Comparison of ENCODE assay signal across 1 cellular context in the genomic region with DNA sequence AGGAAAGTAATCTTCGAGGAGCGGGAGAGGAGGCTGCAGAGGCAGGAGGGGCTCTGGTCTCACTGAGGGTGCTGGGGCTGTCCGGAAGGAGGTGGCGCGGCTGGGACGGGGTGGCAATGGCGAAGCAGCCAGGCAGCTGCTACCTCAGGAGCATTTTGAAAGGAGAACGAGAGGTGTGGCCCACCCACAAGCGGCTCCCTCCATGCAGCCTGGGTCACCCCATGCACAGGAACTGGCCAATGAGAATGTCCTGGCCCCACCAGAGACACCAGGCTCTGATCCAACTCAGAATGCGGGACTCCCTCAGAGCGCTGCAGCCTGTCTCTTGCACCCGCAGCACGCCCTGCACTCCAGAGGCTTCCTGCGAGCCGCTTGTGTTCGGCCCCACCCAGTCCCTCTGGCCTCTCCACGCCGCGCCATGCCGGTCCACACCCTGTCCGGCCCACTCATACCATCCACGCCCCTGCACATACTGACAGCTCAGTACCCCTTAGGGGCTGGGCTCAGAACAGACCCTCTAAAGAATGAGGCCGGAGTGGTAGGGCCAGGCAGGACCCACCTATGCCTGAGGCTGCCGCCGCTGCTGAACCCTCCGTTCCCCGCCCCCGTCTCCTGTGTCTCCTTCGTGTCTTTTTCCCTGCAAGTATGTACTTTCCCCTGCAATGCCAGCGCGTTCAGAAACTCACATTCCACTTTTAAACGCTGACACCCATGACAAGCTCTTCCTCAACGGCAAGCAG.
TF ChIP-seq lines count a peak whose summit lies in the region.

No MANE protein-coding gene starts in this region.

TF ChIP-seq in endothelial cell of umbilical vein, 7 proteins besides CTCF, POLR2A, EP300 and RAD21:
- TF ChIP-seq, protein P1, sequence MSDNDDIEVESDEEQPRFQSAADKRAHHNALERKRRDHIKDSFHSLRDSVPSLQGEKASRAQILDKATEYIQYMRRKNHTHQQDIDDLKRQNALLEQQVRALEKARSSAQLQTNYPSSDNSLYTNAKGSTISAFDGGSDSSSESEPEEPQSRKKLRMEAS (IDR thresholded peaks at IDR 0.05; ENCODE audit: insufficient read depth, insufficient read length) = no peak
- TF ChIP-seq EZH2 (IDR thresholded peaks at IDR 0.05; ENCODE audit: borderline replicate concordance, low read depth, low read length, severe bottlenecking) = no peak
- no peak for TF ChIP-seq FOS (IDR thresholded peaks at IDR 0.05; ENCODE audit: borderline replicate concordance, insufficient read depth, low read length)
- TF ChIP-seq GATA2 (IDR thresholded peaks at IDR 0.05; ENCODE audit: insufficient read depth, insufficient read length, low read depth, low read length) = no peak
- no peak for TF ChIP-seq JUN (IDR thresholded peaks at IDR 0.05; ENCODE audit: borderline replicate concordance, insufficient read depth, insufficient read length, low read depth)
